In genomic region chr12:67645571-67645970, GRCh38 we compare ENCODE assay signal across 19 cellular contexts. TPM values are rescaled to one million over a fixed set of nuclear protein-coding genes. Genes with fewer than 3 reads are reported as not detected.
DNase-seq lines count a peak whose midpoint lies in the region; ATAC-seq and TF ChIP-seq lines count a peak whose summit lies in the region.
"Had no signal": no experiment of that assay in that cellular context is flagged by ENCODE, and none has a peak within 500 bp of the region (broad histone marks: within the 10 kb centered on the region; RNA-seq: fewer than 3 reads in every experiment).

No MANE protein-coding gene starts in this region.

- H3K9ac ChIP-seq in smooth muscle cell (ENCODE audit: low read depth): peak overlapping the region; percentile 98

- H3K27ac Mint-ChIP-seq in activated CD4-positive, alpha-beta T cell treated with anti-CD3 and anti-CD28 coated beads, Interleukin-2, amount 10 ng/mL, durations not matched to agents 7 days and 5 days: peak overlapping the region; percentile 31
- no peak overlapping the region for H3K27ac Mint-ChIP-seq in activated CD4-positive, alpha-beta T cell treated with anti-CD3 and anti-CD28 coated beads for 36 hours
- H3K27ac Mint-ChIP-seq: activated naive CD4-positive, alpha-beta T cell treated with anti-CD3 and anti-CD28 coated beads, Interleukin-2, amount 10 ng/mL, durations not matched to agents 7 days and 5 days; stimulated activated naive B cell treated with anti-CD40 and anti-IgM and Interleukin-4, amounts not matched to agents 10 μg/mL and 1 μg/mL and 100 μg/mL, for 72 hours; T-helper 2 cell treated with Interferon-gamma antibody and Interleukin-4, amounts not matched to agents 5 μg/mL and 100 μg/mL, for 36 hours; type B pancreatic cell had no signal

- H2AFZ ChIP-seq in smooth muscle cell (ENCODE audit: low read depth): no peak overlapping the region

- H3F3A ChIP-seq in smooth muscle cell (ENCODE audit: low read depth): peaks cover 11% of the 10 kb centered on the region

- no peaks in the 10 kb centered on the region for H3K4me1 ChIP-seq in smooth muscle cell (ENCODE audit: low read depth)

- POLR2A ChIA-PET in activated CD4-positive, alpha-beta T cell treated with anti-CD3 and anti-CD28 coated beads, Interleukin-2, amount 10 ng/mL, durations not matched to agents 7 days and 5 days (lab: Charles Lee): no interaction called here
- POLR2A ChIA-PET in activated CD4-positive, alpha-beta T cell treated with anti-CD3 and anti-CD28 coated beads for 36 hours (lab: Charles Lee): no interaction called here

- peaks cover 4% of the 10 kb centered on the region for H3K27me3 Mint-ChIP-seq in activated CD4-positive, alpha-beta T cell treated with anti-CD3 and anti-CD28 coated beads, Interleukin-2, amount 10 ng/mL, durations not matched to agents 7 days and 5 days
- H3K27me3 Mint-ChIP-seq in activated CD4-positive, alpha-beta T cell treated with anti-CD3 and anti-CD28 coated beads for 36 hours: no peaks in the 10 kb centered on the region
- H3K27me3 Mint-ChIP-seq: central memory CD8-positive, alpha-beta T cell; stimulated activated naive B cell treated with anti-CD40 and anti-IgM and Interleukin-4, amounts not matched to agents 10 μg/mL and 1 μg/mL and 100 μg/mL, for 72 hours; type B pancreatic cell had no signal

- no peak for DNase-seq in activated CD4-positive, alpha-beta T cell treated with anti-CD3 and anti-CD28 coated beads, Interleukin-2, amount 10 ng/mL, durations not matched to agents 7 days and 5 days
- DNase-seq in activated CD4-positive, alpha-beta T cell treated with anti-CD3 and anti-CD28 coated beads for 36 hours: no peak
- DNase-seq in astrocyte of the hippocampus (ENCODE audit: low read depth, low spot score) (peak; percentile 57), fibroblast of villous mesenchyme (ENCODE audit: low read depth) (peak; percentile 81), smooth muscle cell (lab: John Stamatoyannopoulos, UW; ENCODE audit: unreplicated experiment) (no peak), DMS 273 (lab: John Stamatoyannopoulos, UW; ENCODE audit: unreplicated experiment) (no peak), NCI-H146 treated with DMSO at 0.1 percent for 48 hours (lab: John Stamatoyannopoulos, UW; ENCODE audit: unreplicated experiment) (no peak)
- DNase-seq: activated CD4-positive, CD25-positive, alpha-beta regulatory T cell treated with anti-CD3 and anti-CD28 coated beads, Interleukin-2, amount 50 U/mL, for 72 hours; activated CD8-positive, alpha-beta memory T cell treated with anti-CD3 and anti-CD28 coated beads, Interleukin-2, amount 50 U/mL, for 48 hours; activated naive CD4-positive, alpha-beta T cell treated with anti-CD3 and anti-CD28 coated beads, Interleukin-2, amount 10 ng/mL, durations not matched to agents 7 days and 5 days; heart left ventricle; NCI-H1417; NCI-H2227 treated with DMSO at 0.1 percent for 48 hours; small intestine; stimulated activated naive B cell treated with anti-CD40 and anti-IgM and Interleukin-4, amounts not matched to agents 10 μg/mL and 1 μg/mL and 100 μg/mL, for 72 hours had no signal

- H3K79me2 ChIP-seq in smooth muscle cell (ENCODE audit: low read depth): peaks cover 20% of the 10 kb centered on the region

- no peaks in the 10 kb centered on the region for H3K9me3 ChIP-seq in smooth muscle cell (replicated peaks; ENCODE audit: low read depth)
- H3K9me3 ChIP-seq: heart left ventricle had no signal

- intact Hi-C loops in activated CD4-positive, alpha-beta T cell treated with anti-CD3 and anti-CD28 coated beads for 36 hours (cut with DNase I, micrococcal nuclease): loop anchor here in 1 of 2 experiments (5.0 kb wide), 2 partner anchors 53 to 193 kb away; no protein-coding TSS in a partner anchor

- peaks cover 19% of the 10 kb centered on the region for H3K4me1 Mint-ChIP-seq in activated CD4-positive, alpha-beta T cell treated with anti-CD3 and anti-CD28 coated beads, Interleukin-2, amount 10 ng/mL, durations not matched to agents 7 days and 5 days
- H3K4me1 Mint-ChIP-seq in activated CD4-positive, alpha-beta T cell treated with anti-CD3 and anti-CD28 coated beads for 36 hours: peaks cover 26% of the 10 kb centered on the region

- no peak overlapping the region for H3K4me3 Mint-ChIP-seq in activated CD4-positive, alpha-beta T cell treated with anti-CD3 and anti-CD28 coated beads, Interleukin-2, amount 10 ng/mL, durations not matched to agents 7 days and 5 days
- no peak overlapping the region for H3K4me3 Mint-ChIP-seq in activated CD4-positive, alpha-beta T cell treated with anti-CD3 and anti-CD28 coated beads for 36 hours
- H3K4me3 Mint-ChIP-seq: activated naive CD4-positive, alpha-beta T cell treated with anti-CD3 and anti-CD28 coated beads, Interleukin-2, amount 10 ng/mL, durations not matched to agents 7 days and 5 days; central memory CD8-positive, alpha-beta T cell; stimulated activated naive B cell treated with anti-CD40 and anti-IgM and Interleukin-4, amounts not matched to agents 10 μg/mL and 1 μg/mL and 100 μg/mL, for 72 hours; T-helper 2 cell treated with Interferon-gamma antibody and Interleukin-4, amounts not matched to agents 5 μg/mL and 100 μg/mL, for 36 hours; type B pancreatic cell had no signal

- H3K27ac ChIP-seq in smooth muscle cell (ENCODE audit: low read depth): peak overlapping the region; percentile 96
- H3K27ac ChIP-seq: heart left ventricle had no signal

- no peak for TF ChIP-seq CTCF in fibroblast of villous mesenchyme (IDR thresholded peaks at IDR 0.05; ENCODE audit: insufficient read depth, low read depth, low read length)
- TF ChIP-seq CTCF in smooth muscle cell (IDR thresholded peaks at IDR 0.05; ENCODE audit: borderline replicate concordance, insufficient read depth, poor library complexity, severe bottlenecking): no peak

- no peaks in the 10 kb centered on the region for H3K27me3 ChIP-seq in smooth muscle cell (ENCODE audit: low read depth)
- H3K27me3 ChIP-seq: heart left ventricle had no signal

- peaks cover 8% of the 10 kb centered on the region for H4K20me1 ChIP-seq in smooth muscle cell (ENCODE audit: low read depth)

- CTCF ChIA-PET in activated CD4-positive, alpha-beta T cell treated with anti-CD3 and anti-CD28 coated beads, Interleukin-2, amount 10 ng/mL, durations not matched to agents 7 days and 5 days (lab: Charles Lee): no interaction called here
- CTCF ChIA-PET in activated CD4-positive, alpha-beta T cell treated with anti-CD3 and anti-CD28 coated beads for 36 hours (lab: Charles Lee): interaction anchor here (1.1 to 1.7 kb wide), 2 partner anchors 15 kb away, joined by 3 to 6 read pairs; no protein-coding TSS in a partner anchor

- H3K4me3 ChIP-seq in fibroblast of villous mesenchyme (ENCODE audit: low read depth, low read length) (no peak overlapping the region), smooth muscle cell (no peak overlapping the region)
- H3K4me3 ChIP-seq: heart left ventricle had no signal

- H3K36me3 Mint-ChIP-seq in activated CD4-positive, alpha-beta T cell treated with anti-CD3 and anti-CD28 coated beads, Interleukin-2, amount 10 ng/mL, durations not matched to agents 7 days and 5 days (ENCODE audit: low read depth): peaks cover 10% of the 10 kb centered on the region
- peaks cover 6% of the 10 kb centered on the region for H3K36me3 Mint-ChIP-seq in activated CD4-positive, alpha-beta T cell treated with anti-CD3 and anti-CD28 coated beads for 36 hours (ENCODE audit: low read depth)

- H3K4me2 ChIP-seq in smooth muscle cell: peak overlapping the region; percentile 56

- WGBS in smooth muscle cell (ENCODE audit: low lambda C conversion rate): 47% methylated on average over 1 of the region's 1 CpG

- no peak for ATAC-seq in activated CD4-positive, alpha-beta T cell treated with anti-CD3 and anti-CD28 coated beads for 36 hours
- ATAC-seq in GM19463 (IDR thresholded peaks at IDR 0.05; ENCODE audit: unreplicated experiment): no peak
- ATAC-seq: heart left ventricle; stimulated activated naive B cell treated with anti-CD40 and anti-IgM and Interleukin-4, amounts not matched to agents 10 μg/mL and 1 μg/mL and 100 μg/mL, for 72 hours had no signal

- no peaks in the 10 kb centered on the region for H3K36me3 ChIP-seq in smooth muscle cell (ENCODE audit: low read depth)
- H3K36me3 ChIP-seq: heart left ventricle had no signal

- peaks cover 4% of the 10 kb centered on the region for H3K9me3 Mint-ChIP-seq in activated CD4-positive, alpha-beta T cell treated with anti-CD3 and anti-CD28 coated beads, Interleukin-2, amount 10 ng/mL, durations not matched to agents 7 days and 5 days
- H3K9me3 Mint-ChIP-seq in activated CD4-positive, alpha-beta T cell treated with anti-CD3 and anti-CD28 coated beads for 36 hours (ENCODE audit: low read depth): no peaks in the 10 kb centered on the region
- H3K9me3 Mint-ChIP-seq: central memory CD8-positive, alpha-beta T cell; stimulated activated naive B cell treated with anti-CD40 and anti-IgM and Interleukin-4, amounts not matched to agents 10 μg/mL and 1 μg/mL and 100 μg/mL, for 72 hours; T-helper 2 cell treated with Interferon-gamma antibody and Interleukin-4, amounts not matched to agents 5 μg/mL and 100 μg/mL, for 36 hours; type B pancreatic cell had no signal

RNA-seq across cellular contexts. Expression of gene DYRK2, which starts 3.0 kb away (rescaled TPM):
- 10 to 100 TPM; 66.4 to 69.8 TPM for total RNA-seq in activated CD4-positive, alpha-beta T cell treated with anti-CD3 and anti-CD28 coated beads, Interleukin-2, amount 10 ng/mL, durations not matched to agents 7 days and 5 days
- total RNA-seq in activated CD4-positive, alpha-beta T cell treated with anti-CD3 and anti-CD28 coated beads for 36 hours: 10 to 100 TPM; 19.2 to 21.5 TPM
- total RNA-seq in fibroblast of villous mesenchyme (20.7 and 25.1 TPM in 2 replicates), smooth muscle cell (44.0 and 65.3 TPM in 2 replicates)
- 41.6 and 64.1 TPM in 2 replicates for polyA plus RNA-seq in smooth muscle cell

Comparison
In these comparisons a context has a peak if more than half of its experiments do, and no peak if none do; other contexts are left out.
1. DNase-seq: peak in astrocyte of the hippocampus (single experiment) and fibroblast of villous mesenchyme (single experiment); none in activated CD4-positive, alpha-beta T cell treated with anti-CD3 and anti-CD28 coated beads, Interleukin-2, amount 10 ng/mL, durations not matched to agents 7 days and 5 days (single experiment), activated CD4-positive, alpha-beta T cell treated with anti-CD3 and anti-CD28 coated beads for 36 hours (single experiment), smooth muscle cell (single experiment), DMS 273 (single experiment) and NCI-H146 treated with DMSO at 0.1 percent for 48 hours (single experiment).